1 cellular context compared by ENCODE assay signal in genomic region chr2:219509780-219510511, GRCh38.
TF ChIP-seq lines count a peak whose summit lies in the region.

No MANE protein-coding gene starts in this region.

TF ChIP-seq in IMR-90, 13 proteins besides CTCF, POLR2A, EP300 and RAD21 (continued from another document):
- TF ChIP-seq CHD1 (IDR thresholded peaks at IDR 0.05; ENCODE audit: low read depth, low read length) (no peak), RFX5 (IDR thresholded peaks at IDR 0.05; ENCODE audit: low read depth, low read length) (no peak)
